Comparison of ENCODE assay signal across 1 cellular context in the genomic region with DNA sequence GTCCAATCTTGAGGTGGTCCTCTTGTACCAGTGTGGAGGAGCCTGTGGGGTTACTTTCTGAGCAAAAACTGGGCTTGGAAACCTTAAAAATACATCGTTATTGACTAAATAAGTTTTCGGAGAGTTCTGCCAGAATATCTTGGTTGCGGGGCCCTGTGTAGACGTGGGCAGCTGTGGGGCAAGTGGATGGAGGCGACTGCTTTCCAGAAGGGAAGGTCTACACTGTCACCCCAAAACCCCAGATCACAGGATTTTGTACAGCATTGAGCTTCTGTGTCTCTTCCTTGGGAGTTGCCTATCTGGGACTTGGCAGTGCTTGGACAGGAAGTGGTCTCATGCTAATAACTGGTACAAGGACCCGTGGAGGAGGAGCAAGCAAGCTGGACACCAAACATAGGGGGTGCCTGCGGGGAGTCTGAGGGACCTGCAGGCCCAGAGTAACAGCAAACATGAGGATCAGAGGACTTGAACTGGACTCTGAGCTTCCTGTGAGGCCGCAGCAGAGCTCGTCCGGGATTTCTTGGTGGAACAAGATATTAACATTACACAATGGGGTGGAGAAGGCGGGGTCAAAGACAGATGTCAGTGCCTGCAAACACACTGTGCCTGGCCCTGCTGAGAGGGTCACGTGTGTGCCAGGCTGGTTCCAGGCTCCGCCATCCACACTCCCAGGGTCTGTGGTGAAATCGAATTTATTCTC.
TF ChIP-seq lines count a peak whose summit lies in the region.

No MANE protein-coding gene starts in this region.

TF ChIP-seq in HepG2, 621 proteins besides CTCF, POLR2A, EP300 and RAD21 (continued from another document and continues in another):
- TF ChIP-seq, protein P1, sequence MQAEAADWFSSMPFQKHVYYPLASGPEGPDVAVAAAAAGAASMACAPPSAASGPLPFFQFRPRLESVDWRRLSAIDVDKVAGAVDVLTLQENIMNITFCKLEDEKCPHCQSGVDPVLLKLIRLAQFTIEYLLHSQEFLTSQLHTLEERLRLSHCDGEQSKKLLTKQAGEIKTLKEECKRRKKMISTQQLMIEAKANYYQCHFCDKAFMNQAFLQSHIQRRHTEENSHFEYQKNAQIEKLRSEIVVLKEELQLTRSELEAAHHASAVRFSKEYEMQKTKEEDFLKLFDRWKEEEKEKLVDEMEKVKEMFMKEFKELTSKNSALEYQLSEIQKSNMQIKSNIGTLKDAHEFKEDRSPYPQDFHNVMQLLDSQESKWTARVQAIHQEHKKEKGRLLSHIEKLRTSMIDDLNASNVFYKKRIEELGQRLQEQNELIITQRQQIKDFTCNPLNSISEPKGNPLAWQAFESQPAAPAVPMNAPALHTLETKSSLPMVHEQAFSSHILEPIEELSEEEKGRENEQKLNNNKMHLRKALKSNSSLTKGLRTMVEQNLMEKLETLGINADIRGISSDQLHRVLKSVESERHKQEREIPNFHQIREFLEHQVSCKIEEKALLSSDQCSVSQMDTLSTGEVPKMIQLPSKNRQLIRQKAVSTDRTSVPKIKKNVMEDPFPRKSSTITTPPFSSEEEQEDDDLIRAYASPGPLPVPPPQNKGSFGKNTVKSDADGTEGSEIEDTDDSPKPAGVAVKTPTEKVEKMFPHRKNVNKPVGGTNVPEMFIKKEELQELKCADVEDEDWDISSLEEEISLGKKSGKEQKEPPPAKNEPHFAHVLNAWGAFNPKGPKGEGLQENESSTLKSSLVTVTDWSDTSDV (CRISPR knock-in tag; IDR thresholded peaks at IDR 0.05) = no peak
- TF ChIP-seq ZNF205 (CRISPR knock-in tag; IDR thresholded peaks at IDR 0.05) = peak; percentile 68; the same call in 1 of the 2 replicates
- TF ChIP-seq ZFP36L1 (CRISPR knock-in tag; IDR thresholded peaks at IDR 0.05) = peak; percentile 84; the same call in 1 of the 2 replicates
- TF ChIP-seq GTF3A (CRISPR knock-in tag; conservative IDR thresholded peaks at IDR 0.05) = no peak
- TF ChIP-seq, protein P2, sequence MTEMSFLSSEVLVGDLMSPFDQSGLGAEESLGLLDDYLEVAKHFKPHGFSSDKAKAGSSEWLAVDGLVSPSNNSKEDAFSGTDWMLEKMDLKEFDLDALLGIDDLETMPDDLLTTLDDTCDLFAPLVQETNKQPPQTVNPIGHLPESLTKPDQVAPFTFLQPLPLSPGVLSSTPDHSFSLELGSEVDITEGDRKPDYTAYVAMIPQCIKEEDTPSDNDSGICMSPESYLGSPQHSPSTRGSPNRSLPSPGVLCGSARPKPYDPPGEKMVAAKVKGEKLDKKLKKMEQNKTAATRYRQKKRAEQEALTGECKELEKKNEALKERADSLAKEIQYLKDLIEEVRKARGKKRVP (CRISPR knock-in tag; IDR thresholded peaks at IDR 0.05) = 0 out of 4 replicates have a peak, but pooled peaks of 1 of the 2 experiments have one; percentile 52
- TF ChIP-seq HCFC1 (IDR thresholded peaks at IDR 0.05; ENCODE audit: low read depth, low read length) = no peak
- peak; percentile 92 for TF ChIP-seq WIZ (CRISPR knock-in tag; IDR thresholded peaks at IDR 0.05)
- TF ChIP-seq, protein P3, sequence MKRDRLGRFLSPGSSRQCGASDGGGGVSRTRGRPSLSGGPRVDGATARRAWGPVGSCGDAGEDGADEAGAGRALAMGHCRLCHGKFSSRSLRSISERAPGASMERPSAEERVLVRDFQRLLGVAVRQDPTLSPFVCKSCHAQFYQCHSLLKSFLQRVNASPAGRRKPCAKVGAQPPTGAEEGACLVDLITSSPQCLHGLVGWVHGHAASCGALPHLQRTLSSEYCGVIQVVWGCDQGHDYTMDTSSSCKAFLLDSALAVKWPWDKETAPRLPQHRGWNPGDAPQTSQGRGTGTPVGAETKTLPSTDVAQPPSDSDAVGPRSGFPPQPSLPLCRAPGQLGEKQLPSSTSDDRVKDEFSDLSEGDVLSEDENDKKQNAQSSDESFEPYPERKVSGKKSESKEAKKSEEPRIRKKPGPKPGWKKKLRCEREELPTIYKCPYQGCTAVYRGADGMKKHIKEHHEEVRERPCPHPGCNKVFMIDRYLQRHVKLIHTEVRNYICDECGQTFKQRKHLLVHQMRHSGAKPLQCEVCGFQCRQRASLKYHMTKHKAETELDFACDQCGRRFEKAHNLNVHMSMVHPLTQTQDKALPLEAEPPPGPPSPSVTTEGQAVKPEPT (CRISPR knock-in tag; IDR thresholded peaks at IDR 0.05; ENCODE audit: low read depth) = no peak
- peak; percentile 92 for TF ChIP-seq ZNF350 (CRISPR knock-in tag; IDR thresholded peaks at IDR 0.05; ENCODE audit: borderline replicate concordance, low read depth)
- TF ChIP-seq JDP2 (CRISPR knock-in tag; IDR thresholded peaks at IDR 0.05; ENCODE audit: borderline replicate concordance) = no peak
- peak; percentile 88 for TF ChIP-seq NFKBIZ (CRISPR knock-in tag; IDR thresholded peaks at IDR 0.05)
- TF ChIP-seq HOXA5 (CRISPR knock-in tag; IDR thresholded peaks at IDR 0.05) = no peak
- TF ChIP-seq ZNF230 (CRISPR knock-in tag; IDR thresholded peaks at IDR 0.05) = 0 out of 2 replicates have a peak, but pooled peaks have one; percentile 30
- TF ChIP-seq, protein P4, sequence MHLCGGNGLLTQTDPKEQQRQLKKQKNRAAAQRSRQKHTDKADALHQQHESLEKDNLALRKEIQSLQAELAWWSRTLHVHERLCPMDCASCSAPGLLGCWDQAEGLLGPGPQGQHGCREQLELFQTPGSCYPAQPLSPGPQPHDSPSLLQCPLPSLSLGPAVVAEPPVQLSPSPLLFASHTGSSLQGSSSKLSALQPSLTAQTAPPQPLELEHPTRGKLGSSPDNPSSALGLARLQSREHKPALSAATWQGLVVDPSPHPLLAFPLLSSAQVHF (CRISPR knock-in tag; IDR thresholded peaks at IDR 0.05) = no peak
- TF ChIP-seq CCDC6 (CRISPR knock-in tag; IDR thresholded peaks at IDR 0.05) = no peak; the same call in 1 of the 2 replicates
- peak; percentile 100 for TF ChIP-seq SALL1 (CRISPR knock-in tag; IDR thresholded peaks at IDR 0.05)
- peak; percentile 98 for TF ChIP-seq HNF4G (IDR thresholded peaks at IDR 0.05; ENCODE audit: borderline replicate concordance, low read depth, low read length)
- peak; percentile 96; the same call in 1 of the 2 replicates for TF ChIP-seq HNF4G (CRISPR knock-in tag; IDR thresholded peaks at IDR 0.05; ENCODE audit: borderline replicate concordance, low read depth)
- TF ChIP-seq ZNF879 (CRISPR knock-in tag; IDR thresholded peaks at IDR 0.05) = no peak
- TF ChIP-seq, protein P5, sequence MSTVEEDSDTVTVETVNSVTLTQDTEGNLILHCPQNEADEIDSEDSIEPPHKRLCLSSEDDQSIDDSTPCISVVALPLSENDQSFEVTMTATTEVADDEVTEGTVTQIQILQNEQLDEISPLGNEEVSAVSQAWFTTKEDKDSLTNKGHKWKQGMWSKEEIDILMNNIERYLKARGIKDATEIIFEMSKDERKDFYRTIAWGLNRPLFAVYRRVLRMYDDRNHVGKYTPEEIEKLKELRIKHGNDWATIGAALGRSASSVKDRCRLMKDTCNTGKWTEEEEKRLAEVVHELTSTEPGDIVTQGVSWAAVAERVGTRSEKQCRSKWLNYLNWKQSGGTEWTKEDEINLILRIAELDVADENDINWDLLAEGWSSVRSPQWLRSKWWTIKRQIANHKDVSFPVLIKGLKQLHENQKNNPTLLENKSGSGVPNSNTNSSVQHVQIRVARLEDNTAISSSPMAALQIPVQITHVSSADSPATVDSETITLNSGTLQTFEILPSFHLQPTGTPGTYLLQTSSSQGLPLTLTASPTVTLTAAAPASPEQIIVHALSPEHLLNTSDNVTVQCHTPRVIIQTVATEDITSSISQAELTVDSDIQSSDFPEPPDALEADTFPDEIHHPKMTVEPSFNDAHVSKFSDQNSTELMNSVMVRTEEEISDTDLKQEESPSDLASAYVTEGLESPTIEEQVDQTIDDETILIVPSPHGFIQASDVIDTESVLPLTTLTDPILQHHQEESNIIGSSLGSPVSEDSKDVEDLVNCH (CRISPR knock-in tag; IDR thresholded peaks at IDR 0.05) = no peak
- TF ChIP-seq, protein P6, sequence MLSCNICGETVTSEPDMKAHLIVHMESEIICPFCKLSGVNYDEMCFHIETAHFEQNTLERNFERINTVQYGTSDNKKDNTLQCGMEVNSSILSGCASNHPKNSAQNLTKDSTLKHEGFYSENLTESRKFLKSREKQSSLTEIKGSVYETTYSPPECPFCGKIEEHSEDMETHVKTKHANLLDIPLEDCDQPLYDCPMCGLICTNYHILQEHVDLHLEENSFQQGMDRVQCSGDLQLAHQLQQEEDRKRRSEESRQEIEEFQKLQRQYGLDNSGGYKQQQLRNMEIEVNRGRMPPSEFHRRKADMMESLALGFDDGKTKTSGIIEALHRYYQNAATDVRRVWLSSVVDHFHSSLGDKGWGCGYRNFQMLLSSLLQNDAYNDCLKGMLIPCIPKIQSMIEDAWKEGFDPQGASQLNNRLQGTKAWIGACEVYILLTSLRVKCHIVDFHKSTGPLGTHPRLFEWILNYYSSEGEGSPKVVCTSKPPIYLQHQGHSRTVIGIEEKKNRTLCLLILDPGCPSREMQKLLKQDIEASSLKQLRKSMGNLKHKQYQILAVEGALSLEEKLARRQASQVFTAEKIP (CRISPR knock-in tag; IDR thresholded peaks at IDR 0.05; ENCODE audit: borderline replicate concordance) = no peak
- peak; percentile 63 for TF ChIP-seq ASH2L (IDR thresholded peaks at IDR 0.05; ENCODE audit: insufficient read length, low read depth, low read length)
- TF ChIP-seq FOSL2 (CRISPR knock-in tag; IDR thresholded peaks at IDR 0.05) = peak; percentile 74
- TF ChIP-seq PITX1 (CRISPR knock-in tag; IDR thresholded peaks at IDR 0.05) = peak; percentile 96
- no peak for TF ChIP-seq FOXA1 (IDR thresholded peaks at IDR 0.05)
- TF ChIP-seq FOXA1 (CRISPR knock-in tag; IDR thresholded peaks at IDR 0.05) = peak; percentile 81
- TF ChIP-seq PAWR (CRISPR knock-in tag; IDR thresholded peaks at IDR 0.05; ENCODE audit: borderline replicate concordance) = no peak
- no peak for TF ChIP-seq NBN (conservative IDR thresholded peaks at IDR 0.05)
- no peak for TF ChIP-seq ZNF703 (CRISPR knock-in tag; IDR thresholded peaks at IDR 0.05; ENCODE audit: borderline replicate concordance)
- TF ChIP-seq ZNF598 (CRISPR knock-in tag; IDR thresholded peaks at IDR 0.05; ENCODE audit: borderline replicate concordance) = no peak
- TF ChIP-seq, protein P7, sequence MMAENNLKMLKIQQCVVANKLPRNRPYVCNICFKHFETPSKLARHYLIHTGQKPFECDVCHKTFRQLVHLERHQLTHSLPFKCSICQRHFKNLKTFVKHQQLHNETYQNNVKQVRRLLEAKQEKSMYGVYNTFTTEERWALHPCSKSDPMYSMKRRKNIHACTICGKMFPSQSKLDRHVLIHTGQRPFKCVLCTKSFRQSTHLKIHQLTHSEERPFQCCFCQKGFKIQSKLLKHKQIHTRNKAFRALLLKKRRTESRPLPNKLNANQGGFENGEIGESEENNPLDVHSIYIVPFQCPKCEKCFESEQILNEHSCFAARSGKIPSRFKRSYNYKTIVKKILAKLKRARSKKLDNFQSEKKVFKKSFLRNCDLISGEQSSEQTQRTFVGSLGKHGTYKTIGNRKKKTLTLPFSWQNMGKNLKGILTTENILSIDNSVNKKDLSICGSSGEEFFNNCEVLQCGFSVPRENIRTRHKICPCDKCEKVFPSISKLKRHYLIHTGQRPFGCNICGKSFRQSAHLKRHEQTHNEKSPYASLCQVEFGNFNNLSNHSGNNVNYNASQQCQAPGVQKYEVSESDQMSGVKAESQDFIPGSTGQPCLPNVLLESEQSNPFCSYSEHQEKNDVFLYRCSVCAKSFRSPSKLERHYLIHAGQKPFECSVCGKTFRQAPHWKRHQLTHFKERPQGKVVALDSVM (CRISPR knock-in tag; IDR thresholded peaks at IDR 0.05) = peak; percentile 73; the same call in 1 of the 2 replicates
- no peak for TF ChIP-seq ZNF562 (CRISPR knock-in tag; IDR thresholded peaks at IDR 0.05; ENCODE audit: borderline replicate concordance)
- TF ChIP-seq ZSCAN31 (CRISPR knock-in tag; IDR thresholded peaks at IDR 0.05; ENCODE audit: low read depth) = peak; percentile 94
- TF ChIP-seq ARHGAP35 (CRISPR knock-in tag; IDR thresholded peaks at IDR 0.05; ENCODE audit: borderline replicate concordance) = 0 out of 2 replicates have a peak, but pooled peaks have one; percentile 69
- TF ChIP-seq CEBPB (IDR thresholded peaks at IDR 0.05; ENCODE audit: borderline replicate concordance, low read depth, low read length) = peak; percentile 95
- TF ChIP-seq, protein P8, sequence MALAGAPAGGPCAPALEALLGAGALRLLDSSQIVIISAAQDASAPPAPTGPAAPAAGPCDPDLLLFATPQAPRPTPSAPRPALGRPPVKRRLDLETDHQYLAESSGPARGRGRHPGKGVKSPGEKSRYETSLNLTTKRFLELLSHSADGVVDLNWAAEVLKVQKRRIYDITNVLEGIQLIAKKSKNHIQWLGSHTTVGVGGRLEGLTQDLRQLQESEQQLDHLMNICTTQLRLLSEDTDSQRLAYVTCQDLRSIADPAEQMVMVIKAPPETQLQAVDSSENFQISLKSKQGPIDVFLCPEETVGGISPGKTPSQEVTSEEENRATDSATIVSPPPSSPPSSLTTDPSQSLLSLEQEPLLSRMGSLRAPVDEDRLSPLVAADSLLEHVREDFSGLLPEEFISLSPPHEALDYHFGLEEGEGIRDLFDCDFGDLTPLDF (CRISPR knock-in tag; IDR thresholded peaks at IDR 0.05) = no peak
- TF ChIP-seq, protein P9, sequence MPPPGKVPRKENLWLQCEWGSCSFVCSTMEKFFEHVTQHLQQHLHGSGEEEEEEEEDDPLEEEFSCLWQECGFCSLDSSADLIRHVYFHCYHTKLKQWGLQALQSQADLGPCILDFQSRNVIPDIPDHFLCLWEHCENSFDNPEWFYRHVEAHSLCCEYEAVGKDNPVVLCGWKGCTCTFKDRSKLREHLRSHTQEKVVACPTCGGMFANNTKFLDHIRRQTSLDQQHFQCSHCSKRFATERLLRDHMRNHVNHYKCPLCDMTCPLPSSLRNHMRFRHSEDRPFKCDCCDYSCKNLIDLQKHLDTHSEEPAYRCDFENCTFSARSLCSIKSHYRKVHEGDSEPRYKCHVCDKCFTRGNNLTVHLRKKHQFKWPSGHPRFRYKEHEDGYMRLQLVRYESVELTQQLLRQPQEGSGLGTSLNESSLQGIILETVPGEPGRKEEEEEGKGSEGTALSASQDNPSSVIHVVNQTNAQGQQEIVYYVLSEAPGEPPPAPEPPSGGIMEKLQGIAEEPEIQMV (CRISPR knock-in tag; IDR thresholded peaks at IDR 0.05; ENCODE audit: low read depth) = peak; percentile 86
- TF ChIP-seq NKX3-1 (CRISPR knock-in tag; IDR thresholded peaks at IDR 0.05) = no peak
- TF ChIP-seq, protein P10, sequence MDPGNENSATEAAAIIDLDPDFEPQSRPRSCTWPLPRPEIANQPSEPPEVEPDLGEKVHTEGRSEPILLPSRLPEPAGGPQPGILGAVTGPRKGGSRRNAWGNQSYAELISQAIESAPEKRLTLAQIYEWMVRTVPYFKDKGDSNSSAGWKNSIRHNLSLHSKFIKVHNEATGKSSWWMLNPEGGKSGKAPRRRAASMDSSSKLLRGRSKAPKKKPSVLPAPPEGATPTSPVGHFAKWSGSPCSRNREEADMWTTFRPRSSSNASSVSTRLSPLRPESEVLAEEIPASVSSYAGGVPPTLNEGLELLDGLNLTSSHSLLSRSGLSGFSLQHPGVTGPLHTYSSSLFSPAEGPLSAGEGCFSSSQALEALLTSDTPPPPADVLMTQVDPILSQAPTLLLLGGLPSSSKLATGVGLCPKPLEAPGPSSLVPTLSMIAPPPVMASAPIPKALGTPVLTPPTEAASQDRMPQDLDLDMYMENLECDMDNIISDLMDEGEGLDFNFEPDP (CRISPR knock-in tag; conservative IDR thresholded peaks at IDR 0.05) = no peak
- TF ChIP-seq ZNF616 (CRISPR knock-in tag; IDR thresholded peaks at IDR 0.05; ENCODE audit: low read depth) = 0 out of 2 replicates have a peak, but pooled peaks have one; percentile 47
- TF ChIP-seq, protein P11, sequence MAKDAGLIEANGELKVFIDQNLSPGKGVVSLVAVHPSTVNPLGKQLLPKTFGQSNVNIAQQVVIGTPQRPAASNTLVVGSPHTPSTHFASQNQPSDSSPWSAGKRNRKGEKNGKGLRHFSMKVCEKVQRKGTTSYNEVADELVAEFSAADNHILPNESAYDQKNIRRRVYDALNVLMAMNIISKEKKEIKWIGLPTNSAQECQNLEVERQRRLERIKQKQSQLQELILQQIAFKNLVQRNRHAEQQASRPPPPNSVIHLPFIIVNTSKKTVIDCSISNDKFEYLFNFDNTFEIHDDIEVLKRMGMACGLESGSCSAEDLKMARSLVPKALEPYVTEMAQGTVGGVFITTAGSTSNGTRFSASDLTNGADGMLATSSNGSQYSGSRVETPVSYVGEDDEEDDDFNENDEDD (CRISPR knock-in tag; IDR thresholded peaks at IDR 0.05; ENCODE audit: borderline replicate concordance) = peak; percentile 65; the same call in 1 of the 2 replicates
